1 cellular context compared by ENCODE assay signal in the genomic region with DNA sequence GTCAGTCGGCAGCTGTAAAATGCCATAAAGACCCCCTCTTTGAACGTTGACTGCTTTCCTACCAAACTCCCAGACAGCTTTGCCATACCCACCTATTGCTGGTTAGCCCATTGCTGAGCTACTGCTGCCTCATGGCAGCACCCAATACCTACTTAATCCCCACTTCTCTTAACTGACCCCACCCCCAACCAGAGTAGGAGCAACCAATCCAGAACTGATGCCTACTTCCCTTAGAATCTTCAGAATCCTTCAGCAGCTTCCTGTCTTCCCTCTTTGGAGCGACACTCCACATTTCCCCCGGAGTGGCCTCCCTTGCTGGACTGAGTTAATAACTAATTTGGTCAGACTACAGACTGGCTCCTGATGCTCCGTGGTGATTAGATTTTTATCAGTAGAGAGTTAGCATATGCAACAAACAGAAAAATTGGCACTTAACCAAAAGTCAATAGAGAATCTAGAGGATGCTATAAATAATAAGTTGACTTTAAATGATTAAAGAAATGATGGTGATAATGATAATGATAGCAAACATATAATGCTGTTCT.
TF ChIP-seq lines count a peak whose summit lies in the region.

No MANE protein-coding gene starts in this region.

TF ChIP-seq in SK-N-SH, 30 proteins besides CTCF, POLR2A, EP300 and RAD21:
- TF ChIP-seq ELF1 (IDR thresholded peaks at IDR 0.05) = 0 out of 2 replicates have a peak, but pooled peaks have one; percentile 9
- TF ChIP-seq NRF1 (IDR thresholded peaks at IDR 0.05; ENCODE audit: low read depth, low read length) = no peak
- TF ChIP-seq GATA2 (CRISPR knock-in tag; IDR thresholded peaks at IDR 0.05) = peak; percentile 69
- peak; percentile 42; the same call in 1 of the 2 replicates for TF ChIP-seq TCF12 (IDR thresholded peaks at IDR 0.05)
- TF ChIP-seq FOXM1 (IDR thresholded peaks at IDR 0.05; ENCODE audit: low read depth) = no peak
- TF ChIP-seq NFIC (IDR thresholded peaks at IDR 0.05; ENCODE audit: borderline replicate concordance) = peak; percentile 51; the same call in 1 of the 2 replicates
